8 cellular contexts compared by ENCODE assay signal in the genomic region with DNA sequence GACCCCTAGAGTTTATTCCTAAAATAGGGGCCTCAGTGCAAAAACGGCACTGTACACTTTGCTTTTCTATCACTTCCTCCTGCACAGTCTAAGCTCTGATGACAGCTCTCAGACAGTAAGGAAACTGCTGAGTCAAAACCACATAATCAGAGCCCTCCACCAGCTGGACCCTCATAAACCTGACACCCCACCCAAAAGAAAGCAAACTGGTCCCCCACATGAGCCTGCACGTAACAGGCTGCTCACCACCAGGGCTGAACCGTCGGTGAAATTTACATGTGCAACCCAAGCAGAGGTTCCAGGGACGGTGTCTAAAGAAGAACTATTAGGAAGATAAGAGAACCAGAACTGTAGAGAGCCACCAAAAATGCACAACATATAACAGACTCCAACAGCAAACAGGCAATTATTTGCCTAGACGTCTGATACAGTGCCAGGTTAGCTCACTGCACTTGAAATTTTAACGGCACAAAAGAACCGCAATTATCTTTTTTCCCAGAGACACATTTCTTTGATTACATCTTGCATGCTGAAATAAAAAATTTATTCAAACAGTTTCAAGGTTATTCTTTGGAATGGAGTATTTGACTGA. TPM values are rescaled to one million over a fixed set of nuclear protein-coding genes. Genes with fewer than 3 reads are reported as not detected.
DNase-seq lines count a peak whose midpoint lies in the region; ATAC-seq and TF ChIP-seq lines count a peak whose summit lies in the region.

No MANE protein-coding gene starts in this region.

- H3K4me2 ChIP-seq in OCI-LY3 (ENCODE audit: low read length) = peak overlapping the region; percentile 65

- H3K4me1 ChIP-seq in OCI-LY3 (ENCODE audit: low read length) (peaks cover 13% of the 10 kb centered on the region), gastroesophageal sphincter (peaks cover 31 to 90% (median 39%) of the 10 kb centered on the region in 3 donors), transverse colon (peaks cover 27 to 57% (median 34%) of the 10 kb centered on the region in 4 donors)

- H3K36me3 ChIP-seq in OCI-LY3 (replicated peaks; ENCODE audit: low read depth, low read length) (no peaks in the 10 kb centered on the region), gastroesophageal sphincter (no peaks in the 10 kb centered on the region), transverse colon (no peaks in the 10 kb centered on the region)

- in situ Hi-C loops in transverse colon (cut with MboI; ENCODE audit: low pct_ligation_motif_present in 1 of 4, low pct_unique_long_range_greater_than_20kb in 1 of 4, low sequenced_read_pairs in 3 of 4) = loop anchor here in 3 of 4 donors (25.0 kb wide), 2 partner anchors 192 to 1067 kb away; a partner anchor contains a TSS

- WGBS in gastroesophageal sphincter (ENCODE audit: low coverage in 1 of 2), 2 donors = 13 to 26% methylated on average over 4 to 8 of the region's 8 CpGs
- WGBS in transverse colon (ENCODE audit: low coverage in 1 of 2), 2 donors = 14 to 25% methylated on average over 1 to 8 of the region's 8 CpGs

- no peak overlapping the region for H3K9ac ChIP-seq in OCI-LY3 (ENCODE audit: low read length)

- H3K79me2 ChIP-seq in OCI-LY3 (ENCODE audit: low read length) = peaks cover 23% of the 10 kb centered on the region

- no peak overlapping the region for H3K27ac ChIP-seq in OCI-LY3 (ENCODE audit: low read length)
- peak overlapping the region in 3 of 4 donors; percentile 30 to 71 (median 51) for H3K27ac ChIP-seq in gastroesophageal sphincter
- H3K27ac ChIP-seq in transverse colon = peak overlapping the region; percentile 39 to 74 (median 58)

- peaks cover 87% of the 10 kb centered on the region for H3K4me1 Mint-ChIP-seq in activated naive CD4-positive, alpha-beta T cell treated with anti-CD3 and anti-CD28 coated beads, Interleukin-2, amount 50 U/mL, for 24 hours

- ATAC-seq in HG03045 (IDR thresholded peaks at IDR 0.05; ENCODE audit: unreplicated experiment) (peak; percentile 61), gastroesophageal sphincter (no peak), HG03520 (IDR thresholded peaks at IDR 0.05; ENCODE audit: unreplicated experiment) (no peak)

- 0 out of 2 replicates have a peak, but pooled peaks cover 4% of the 10 kb centered on the region for H4K20me1 ChIP-seq in OCI-LY3 (ENCODE audit: insufficient read depth, low read length)

- TF ChIP-seq CTCF in OCI-LY3 (IDR thresholded peaks at IDR 0.05; ENCODE audit: low read depth, low read length) (no peak), gastroesophageal sphincter (IDR thresholded peaks at IDR 0.05) (no peak), transverse colon (IDR thresholded peaks at IDR 0.05) (no peak)

- H3K4me3 Mint-ChIP-seq in activated naive CD4-positive, alpha-beta T cell treated with anti-CD3 and anti-CD28 coated beads, Interleukin-2, amount 50 U/mL, for 24 hours = peak overlapping the region; percentile 31

- DNase-seq in activated naive CD4-positive, alpha-beta T cell treated with Interleukin-2 at 50 U/mL for 16 hours = no peak
- no peak for DNase-seq in transverse colon
- DNase-seq in kidney glomerular epithelial cell (lab: John Stamatoyannopoulos, UW) = no peak

- H3K27me3 ChIP-seq in OCI-LY3 (ENCODE audit: low read depth, low read length) (no peaks in the 10 kb centered on the region), gastroesophageal sphincter (no peaks in the 10 kb centered on the region), transverse colon (no peaks in the 10 kb centered on the region)

- H3K36me3 Mint-ChIP-seq in activated naive CD4-positive, alpha-beta T cell treated with anti-CD3 and anti-CD28 coated beads, Interleukin-2, amount 50 U/mL, for 24 hours = peaks cover 5% of the 10 kb centered on the region

- no peak for TF ChIP-seq EP300 in gastroesophageal sphincter (IDR thresholded peaks at IDR 0.05)
- no peak for TF ChIP-seq EP300 in transverse colon (IDR thresholded peaks at IDR 0.05; ENCODE audit: low read depth)

- intact Hi-C loops in transverse colon (cut with DNase I; ENCODE audit: low total_unique reads) = no loop called here

- H3K9me3 Mint-ChIP-seq in activated naive CD4-positive, alpha-beta T cell treated with anti-CD3 and anti-CD28 coated beads, Interleukin-2, amount 50 U/mL, for 24 hours = no peaks in the 10 kb centered on the region

- no peak overlapping the region for H3K27ac Mint-ChIP-seq in activated naive CD4-positive, alpha-beta T cell treated with anti-CD3 and anti-CD28 coated beads, Interleukin-2, amount 50 U/mL, for 24 hours

- H2AFZ ChIP-seq in OCI-LY3 (ENCODE audit: low read depth, low read length) = no peak overlapping the region

- H3K4me3 ChIP-seq in OCI-LY3 (ENCODE audit: low read length) (peak overlapping the region; percentile 45), gastroesophageal sphincter (no peak overlapping the region), transverse colon (no peak overlapping the region)

- no peak for TF ChIP-seq POLR2A in gastroesophageal sphincter (IDR thresholded peaks at IDR 0.05)
- TF ChIP-seq POLR2A in transverse colon (IDR thresholded peaks at IDR 0.05) = no peak

- H3K27me3 Mint-ChIP-seq in activated naive CD4-positive, alpha-beta T cell treated with anti-CD3 and anti-CD28 coated beads, Interleukin-2, amount 50 U/mL, for 24 hours = no peaks in the 10 kb centered on the region

- no peaks in the 10 kb centered on the region for H3K9me3 ChIP-seq in OCI-LY3 (ENCODE audit: insufficient read depth, low read length)
- H3K9me3 ChIP-seq in gastroesophageal sphincter = no peaks in the 10 kb centered on the region
- H3K9me3 ChIP-seq in transverse colon = no peaks in the 10 kb centered on the region

RNA-seq across cellular contexts. Expression of a gene that starts 19.6 kb away (rescaled TPM):
- 100 to 1,000 TPM in 1 of 4 donors, 10 to 100 TPM in 3; 57.7 to 116 (median 66.1) TPM for total RNA-seq in gastroesophageal sphincter
- 10 to 100 TPM; 28.3 to 44.5 (median 41.7) TPM for total RNA-seq in transverse colon
